In genomic region chr12:105523164-105524057, GRCh38 we compare ENCODE assay signal across 11 cellular contexts.
DNase-seq lines count a peak whose midpoint lies in the region; ATAC-seq and TF ChIP-seq lines count a peak whose summit lies in the region.
"Had no signal": no experiment of that assay in that cellular context is flagged by ENCODE, and none has a peak within 500 bp of the region (broad histone marks: within the 10 kb centered on the region; RNA-seq: fewer than 3 reads in every experiment).

No MANE protein-coding gene starts in this region.

- 17% methylated on average over 14 of the region's 16 CpGs for WGBS in SK-N-SH (ENCODE audit: low lambda C conversion rate)
- 11 to 14% (median 11%) methylated on average over 16 of the region's 16 CpGs for WGBS in ovary, 3 donors

- H2AFZ ChIP-seq in SK-N-SH (ENCODE audit: low read depth) = peak overlapping the region; percentile 70

- TF ChIP-seq CTCF in SK-N-SH (IDR thresholded peaks at IDR 0.05) (no peak), glutamatergic neuron (IDR thresholded peaks at IDR 0.05; ENCODE audit: partially characterized antibody, unreplicated experiment) (no peak), ovary (IDR thresholded peaks at IDR 0.05) (no peak)

- peaks cover 3% of the 10 kb centered on the region for H3K36me3 Mint-ChIP-seq in glutamatergic neuron (ENCODE audit: unreplicated experiment)

- peaks cover 4% of the 10 kb centered on the region for H3K9me3 Mint-ChIP-seq in glutamatergic neuron (ENCODE audit: unreplicated experiment)

- H3K4me3 ChIP-seq in SK-N-SH (ENCODE audit: low read depth in 2 of 2, low read length in 1 of 2) = no peak overlapping the region
- no peak overlapping the region for H3K4me3 ChIP-seq in ovary

- H3K4me1 ChIP-seq in SK-N-SH (ENCODE audit: control insufficient read depth in 1 of 2, insufficient read depth in 2 of 2, low read depth in 1 of 2, low read length in 1 of 2) (peaks cover 7 to 8% of the 10 kb centered on the region in 2 experiments), ovary (ENCODE audit: insufficient read depth) (no peaks in the 10 kb centered on the region)

- TF ChIP-seq EP300 in SK-N-SH (IDR thresholded peaks at IDR 0.05; ENCODE audit: borderline replicate concordance in 1 of 2, low read depth in 1 of 2, low read length in 1 of 2) (peak; percentile 40 to 95; a peak in 3 of 4 replicates), ovary (IDR thresholded peaks at IDR 0.05) (no peak)

- TF ChIP-seq POLR2A in ovary (IDR thresholded peaks at IDR 0.05) = no peak

- H3K4me1 Mint-ChIP-seq in glutamatergic neuron (ENCODE audit: low read depth, unreplicated experiment) = peaks cover 8% of the 10 kb centered on the region
- H3K4me1 Mint-ChIP-seq: B cell had no signal

- H3K27ac ChIP-seq in SK-N-SH (ENCODE audit: low read depth in 2 of 2, low read length in 1 of 2) (peak overlapping the region; percentile 72 to 83; a peak in 3 of 4 replicates), ovary (no peak overlapping the region)

- peak overlapping the region; percentile 51; the same call in 1 of the 2 replicates for H3K9ac ChIP-seq in SK-N-SH

- peak; percentile 85 for DNase-seq in AG08396 (ENCODE audit: low spot score)
- DNase-seq in SK-N-SH = peak; percentile 73
- peak; percentile 52 for DNase-seq in glutamatergic neuron
- DNase-seq in ovary = peak; percentile 43 to 76 (median 63)
- no peak for DNase-seq in RKO (ENCODE audit: low spot score)
- DNase-seq in superior temporal gyrus (ENCODE audit: extremely low spot score) = no peak
- DNase-seq: NCI-H510A treated with DMSO at 0.1 percent for 48 hours had no signal

- intact Hi-C loops in ovary (cut with DNase I) = no loop called here

- H3K36me3 ChIP-seq in SK-N-SH (replicated peaks in 1 of 2; ENCODE audit: control insufficient read depth in 1 of 2, insufficient read depth in 2 of 2, low read length in 1 of 2) (no peaks in the 10 kb centered on the region), ovary (no peaks in the 10 kb centered on the region)

- peaks cover 21% of the 10 kb centered on the region for H3F3A ChIP-seq in SK-N-SH (replicated peaks; ENCODE audit: insufficient read depth)

- no peaks in the 10 kb centered on the region for H3K79me2 ChIP-seq in SK-N-SH (ENCODE audit: insufficient read depth)

- peaks cover 5% of the 10 kb centered on the region for H3K27me3 Mint-ChIP-seq in glutamatergic neuron (ENCODE audit: unreplicated experiment)

- no peaks in the 10 kb centered on the region for H3K9me2 ChIP-seq in SK-N-SH

- no peak overlapping the region for H3K4me3 Mint-ChIP-seq in glutamatergic neuron (ENCODE audit: unreplicated experiment)
- H3K4me3 Mint-ChIP-seq: B cell; stimulated activated naive CD8-positive, alpha-beta T cell treated with anti-CD3 and anti-CD28 coated beads, Interleukin-15, Interleukin-2, amounts not matched to agents 100 ng/mL and 50 ng/mL, for 24 hours had no signal

- peak overlapping the region; percentile 57 for H3K27ac Mint-ChIP-seq in glutamatergic neuron (ENCODE audit: unreplicated experiment)
- H3K27ac Mint-ChIP-seq: B cell; stimulated activated naive CD8-positive, alpha-beta T cell treated with anti-CD3 and anti-CD28 coated beads, Interleukin-15, Interleukin-2, amounts not matched to agents 100 ng/mL and 50 ng/mL, for 24 hours had no signal

- CTCF ChIA-PET in SK-N-SH (lab: Yijun Ruan, JAX) = interaction anchor here (1.2 kb wide), 1 partner anchor 16 kb away, joined by 3 read pairs; no protein-coding TSS in a partner anchor

- no peaks in the 10 kb centered on the region for H3K9me3 ChIP-seq in SK-N-SH
- no peaks in the 10 kb centered on the region for H3K9me3 ChIP-seq in ovary

- H3K4me2 ChIP-seq in SK-N-SH = peak overlapping the region; percentile 71

- H4K20me1 ChIP-seq in SK-N-SH (ENCODE audit: insufficient read depth) = no peaks in the 10 kb centered on the region

- no peaks in the 10 kb centered on the region for H3K27me3 ChIP-seq in SK-N-SH (ENCODE audit: insufficient read depth)
- no peaks in the 10 kb centered on the region for H3K27me3 ChIP-seq in ovary

- TF ChIP-seq RAD21 in SK-N-SH (IDR thresholded peaks at IDR 0.05; ENCODE audit: low read length) = no peak

- POLR2A ChIA-PET in SK-N-SH (lab: Yijun Ruan, JAX) = no interaction called here

- no peak for ATAC-seq in GM19463 (IDR thresholded peaks at IDR 0.05; ENCODE audit: unreplicated experiment)
- ATAC-seq in HG02571 (IDR thresholded peaks at IDR 0.05; ENCODE audit: unreplicated experiment) = no peak

TF ChIP-seq in SK-N-SH, 30 proteins besides CTCF, POLR2A, EP300 and RAD21 (continues in another document):
- TF ChIP-seq MAX (IDR thresholded peaks at IDR 0.05; ENCODE audit: low read depth) = peak; percentile 93
- peak; percentile 62; the same call in 1 of the 2 replicates for TF ChIP-seq RXRA (IDR thresholded peaks at IDR 0.05; ENCODE audit: borderline replicate concordance, low read depth)
- no peak for TF ChIP-seq ELF1 (IDR thresholded peaks at IDR 0.05)
- peak; percentile 46; the same call in 1 of the 2 replicates for TF ChIP-seq FOXM1 (IDR thresholded peaks at IDR 0.05; ENCODE audit: low read depth)
- no peak for TF ChIP-seq GABPA (IDR thresholded peaks at IDR 0.05; ENCODE audit: low read depth)
- TF ChIP-seq YY1 (IDR thresholded peaks at IDR 0.05; ENCODE audit: low read depth) = no peak
- no peak for TF ChIP-seq SMC3 (IDR thresholded peaks at IDR 0.05; ENCODE audit: low read depth, low read length)
- peak; percentile 95 for TF ChIP-seq NFIC (IDR thresholded peaks at IDR 0.05; ENCODE audit: borderline replicate concordance)
- peak; percentile 72 for TF ChIP-seq JUND (IDR thresholded peaks at IDR 0.05)
- peak; percentile 67; the same call in 1 of the 2 replicates for TF ChIP-seq FOSL2 (IDR thresholded peaks at IDR 0.05; ENCODE audit: borderline replicate concordance, low read depth)
- TF ChIP-seq CHD2 (IDR thresholded peaks at IDR 0.05; ENCODE audit: low read length, partially characterized antibody) = no peak
- TF ChIP-seq USF2 (IDR thresholded peaks at IDR 0.05; ENCODE audit: borderline replicate concordance, low read depth, low read length) = no peak
- no peak for TF ChIP-seq IRF3 (IDR thresholded peaks at IDR 0.05; ENCODE audit: low read depth, low read length)
- TF ChIP-seq PBX3 (IDR thresholded peaks at IDR 0.05) = peak; percentile 93
- peak; percentile 92 for TF ChIP-seq RCOR1 (IDR thresholded peaks at IDR 0.05; ENCODE audit: low read length)
- no peak for TF ChIP-seq RFX5 (IDR thresholded peaks at IDR 0.05; ENCODE audit: low read length)
- TF ChIP-seq USF1 (IDR thresholded peaks at IDR 0.05; ENCODE audit: borderline replicate concordance, low read depth) = 0 out of 2 replicates have a peak, but pooled peaks have one; percentile 21
- no peak for TF ChIP-seq EZH2phosphoT487 (IDR thresholded peaks at IDR 0.05; ENCODE audit: borderline replicate concordance, low read depth)
- TF ChIP-seq ZBTB33 (IDR thresholded peaks at IDR 0.05; ENCODE audit: borderline replicate concordance, low read depth) = no peak

Comparison
In these comparisons a context has a peak if more than half of its experiments do, and no peak if none do; other contexts are left out.
1. DNase-seq: peak in AG08396 (single experiment), SK-N-SH (single experiment), glutamatergic neuron (single experiment) and ovary (5 of 5); none in RKO (single experiment) and superior temporal gyrus (single experiment).
2. H3K27ac ChIP-seq: peak in SK-N-SH (2 of 2); none in ovary (0 of 2).